In the genomic region with DNA sequence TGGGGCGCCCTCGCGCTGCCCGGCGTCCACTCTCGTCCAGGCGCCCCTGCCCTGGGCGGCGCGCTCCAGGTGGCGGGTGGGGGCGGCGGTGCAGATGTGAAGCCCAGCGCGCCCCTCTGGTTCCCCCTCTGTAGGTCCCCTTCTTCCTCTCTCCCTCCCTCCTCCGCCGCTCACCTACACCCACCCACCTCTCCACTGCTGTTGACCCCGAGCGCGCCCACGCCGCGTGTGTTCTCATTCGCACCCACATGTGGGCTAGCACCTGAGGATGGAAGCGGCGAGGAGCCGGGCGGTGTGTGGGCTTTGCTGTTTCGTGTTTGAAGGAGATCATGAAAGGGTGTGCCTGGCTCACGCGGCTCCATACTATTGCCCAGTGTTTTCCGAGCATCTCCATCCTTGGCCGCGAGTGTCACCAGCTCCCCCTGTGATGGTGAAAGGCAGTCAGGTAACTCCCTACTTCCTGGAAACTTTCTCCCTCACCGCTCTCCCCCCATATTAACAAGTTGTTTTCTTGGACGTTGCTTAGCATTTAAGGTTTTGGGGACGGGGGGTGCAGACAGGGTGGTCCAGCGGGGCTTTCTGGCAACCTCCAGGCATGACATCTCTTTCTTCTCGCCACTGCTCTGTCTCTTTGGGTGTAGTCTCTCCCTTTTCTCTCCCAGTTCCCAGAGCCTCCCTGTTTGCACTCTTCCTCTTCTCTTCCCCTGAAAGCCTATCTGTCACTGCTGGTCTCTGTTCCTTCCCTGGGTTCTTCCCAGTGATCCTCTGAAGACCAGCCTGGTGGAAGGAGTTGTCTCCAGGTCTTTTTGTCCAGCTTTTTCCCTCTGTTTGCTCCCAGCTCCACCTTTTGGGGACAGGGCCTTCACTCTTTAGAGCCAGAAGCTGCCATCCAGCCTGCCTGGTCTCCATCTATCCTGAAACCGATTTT, we compare ENCODE assay signal across 11 cellular contexts. TPM values are rescaled to one million over a fixed set of nuclear protein-coding genes. Genes with fewer than 3 reads are reported as not detected.
DNase-seq lines count a peak whose midpoint lies in the region; ATAC-seq and TF ChIP-seq lines count a peak whose summit lies in the region.
"Had no signal": no experiment of that assay in that cellular context is flagged by ENCODE, and none has a peak within 500 bp of the region (broad histone marks: within the 10 kb centered on the region; RNA-seq: fewer than 3 reads in every experiment).

No MANE protein-coding gene starts in this region.

- H3K4me1 Mint-ChIP-seq in activated CD4-positive, alpha-beta T cell treated with anti-CD3 and anti-CD28 coated beads, Interleukin-2, amount 10 ng/mL, durations not matched to agents 7 days and 5 days: peaks cover 23% of the 10 kb centered on the region
- peaks cover 21% of the 10 kb centered on the region for H3K4me1 Mint-ChIP-seq in activated naive CD8-positive, alpha-beta T cell (ENCODE audit: low read depth)

- ATAC-seq in thoracic aorta (ENCODE audit: insufficient number of reproducible peaks, low FRiP score, low read depth): no peak
- no peak for ATAC-seq in HG02642 (IDR thresholded peaks at IDR 0.05; ENCODE audit: poor library complexity, unreplicated experiment)
- no peak for ATAC-seq in HG03108 (IDR thresholded peaks at IDR 0.05; ENCODE audit: unreplicated experiment)

- POLR2A ChIA-PET in activated CD4-positive, alpha-beta T cell treated with anti-CD3 and anti-CD28 coated beads, Interleukin-2, amount 10 ng/mL, durations not matched to agents 7 days and 5 days (lab: Charles Lee): no interaction called here

- H3K36me3 Mint-ChIP-seq in activated CD4-positive, alpha-beta T cell treated with anti-CD3 and anti-CD28 coated beads, Interleukin-2, amount 10 ng/mL, durations not matched to agents 7 days and 5 days (ENCODE audit: low read depth): no peaks in the 10 kb centered on the region
- H3K36me3 Mint-ChIP-seq in activated naive CD8-positive, alpha-beta T cell: no peaks in the 10 kb centered on the region

- no peak overlapping the region for H3K27ac Mint-ChIP-seq in activated CD4-positive, alpha-beta T cell treated with anti-CD3 and anti-CD28 coated beads, Interleukin-2, amount 10 ng/mL, durations not matched to agents 7 days and 5 days
- no peak overlapping the region for H3K27ac Mint-ChIP-seq in activated naive CD8-positive, alpha-beta T cell

- H3K27ac ChIP-seq in thoracic aorta: peak overlapping the region; percentile 85 to 90
- H3K27ac ChIP-seq: HL-60, neutrophil had no signal

- peaks cover 80% of the 10 kb centered on the region for H3K27me3 Mint-ChIP-seq in activated CD4-positive, alpha-beta T cell treated with anti-CD3 and anti-CD28 coated beads, Interleukin-2, amount 10 ng/mL, durations not matched to agents 7 days and 5 days
- H3K27me3 Mint-ChIP-seq in activated naive CD8-positive, alpha-beta T cell: peaks cover 41% of the 10 kb centered on the region

- peaks cover 26 to 46% of the 10 kb centered on the region in 2 donors for H3K4me1 ChIP-seq in thoracic aorta (ENCODE audit: control insufficient read depth in 1 of 2, low read depth in 2 of 2)

- no peaks in the 10 kb centered on the region for H3K27me3 ChIP-seq in thoracic aorta (replicated peaks; ENCODE audit: insufficient read depth)

- peak overlapping the region; percentile 92 for H3K4me3 ChIP-seq in thoracic aorta

- no peaks in the 10 kb centered on the region for H3K36me3 ChIP-seq in thoracic aorta
- H3K36me3 ChIP-seq: neutrophil had no signal

- DNase-seq in activated CD4-positive, alpha-beta T cell treated with anti-CD3 and anti-CD28 coated beads, Interleukin-2, amount 10 ng/mL, durations not matched to agents 7 days and 5 days: no peak
- no peak for DNase-seq in activated CD4-positive, alpha-beta T cell treated with anti-CD3 and anti-CD28 coated beads for 48 hours
- DNase-seq in left kidney (ENCODE audit: low read depth, low spot score): peak; percentile 62
- no peak for DNase-seq in thoracic aorta (ENCODE audit: low spot score)
- DNase-seq in GF-D8 (lab: John Stamatoyannopoulos, UW): no peak
- DNase-seq: DND-41 had no signal

- H3K4me3 Mint-ChIP-seq in activated CD4-positive, alpha-beta T cell treated with anti-CD3 and anti-CD28 coated beads, Interleukin-2, amount 10 ng/mL, durations not matched to agents 7 days and 5 days: peak overlapping the region; percentile 42
- peak overlapping the region; percentile 69 for H3K4me3 Mint-ChIP-seq in activated naive CD8-positive, alpha-beta T cell

- TF ChIP-seq CTCF in thoracic aorta (IDR thresholded peaks at IDR 0.05): no peak

- H3K9me3 Mint-ChIP-seq in activated CD4-positive, alpha-beta T cell treated with anti-CD3 and anti-CD28 coated beads, Interleukin-2, amount 10 ng/mL, durations not matched to agents 7 days and 5 days: no peaks in the 10 kb centered on the region
- no peaks in the 10 kb centered on the region for H3K9me3 Mint-ChIP-seq in activated naive CD8-positive, alpha-beta T cell (ENCODE audit: low read depth)

- no peaks in the 10 kb centered on the region for H3K9me3 ChIP-seq in thoracic aorta
- H3K9me3 ChIP-seq: neutrophil had no signal

- CTCF ChIA-PET in activated CD4-positive, alpha-beta T cell treated with anti-CD3 and anti-CD28 coated beads, Interleukin-2, amount 10 ng/mL, durations not matched to agents 7 days and 5 days (lab: Charles Lee): no interaction called here

RNA-seq across cellular contexts. Expression of a gene that starts 1.6 kb away (rescaled TPM):
- under 1 TPM; 0.12 to 0.15 TPM for total RNA-seq in activated CD4-positive, alpha-beta T cell treated with anti-CD3 and anti-CD28 coated beads, Interleukin-2, amount 10 ng/mL, durations not matched to agents 7 days and 5 days
- 100 to 1,000 TPM in 1 of 2 donors, 10 to 100 TPM in 1; 70.0 to 127 TPM for total RNA-seq in thoracic aorta

RNA-seq across cellular contexts. Expression of a gene that starts 50.1 kb away (rescaled TPM):
- 10 to 100 TPM; 14.9 to 17.5 TPM for total RNA-seq in activated CD4-positive, alpha-beta T cell treated with anti-CD3 and anti-CD28 coated beads, Interleukin-2, amount 10 ng/mL, durations not matched to agents 7 days and 5 days
- total RNA-seq in thoracic aorta: 10 to 100 TPM; 16.6 to 19.5 TPM

Comparison
In these comparisons a context has a peak if more than half of its experiments do, and no peak if none do; other contexts are left out.
1. RNA of a gene that starts 1.6 kb away (total RNA-seq): 70.0 to 127 TPM in thoracic aorta; 0.12 to 0.15 TPM in activated CD4-positive, alpha-beta T cell treated with anti-CD3 and anti-CD28 coated beads, Interleukin-2, amount 10 ng/mL, durations not matched to agents 7 days and 5 days; every median in the first group is over 10 times any median in the second.